In genomic region chr17:59696682-59697277, GRCh38 we compare ENCODE assay signal across 12 cellular contexts. TPM values are rescaled to one million over a fixed set of nuclear protein-coding genes. Genes with fewer than 3 reads are reported as not detected.
DNase-seq lines count a peak whose midpoint lies in the region; ATAC-seq, FAIRE-seq and TF ChIP-seq lines count a peak whose summit lies in the region.
"Had no signal": no experiment of that assay in that cellular context is flagged by ENCODE, and none has a peak within 500 bp of the region (broad histone marks: within the 10 kb centered on the region; RNA-seq: fewer than 3 reads in every experiment).

No MANE protein-coding gene starts in this region.

- no TSS peak for BruUV-seq in OCI-LY7 (replicated peaks; lab: Mats Ljungman, UMichigan)

- H3K4me1 ChIP-seq in A549 (peaks cover 33% of the 10 kb centered on the region; the same call in 2 of the 3 replicates), SJSA1 (replicated peaks) (no peaks in the 10 kb centered on the region), OCI-LY7 (ENCODE audit: insufficient read depth, low read length, poor library complexity, severe bottlenecking) (peaks cover 5% of the 10 kb centered on the region)

- no peaks in the 10 kb centered on the region for H3K27me3 ChIP-seq in SJSA1 (replicated peaks)

- no peak overlapping the region for H3K4me3 ChIP-seq in A549
- no peak overlapping the region for H3K4me3 ChIP-seq in GM12865 (ENCODE audit: low read depth, low read length)
- H3K4me3 ChIP-seq in SJSA1, result no peak overlapping the region
- H3K4me3 ChIP-seq in OCI-LY7 (ENCODE audit: low read depth, low read length, poor library complexity, severe bottlenecking), result no peak overlapping the region

- DNase-seq in A549 (ENCODE audit: low read depth in 1 of 2, low spot score in 1 of 2), result no peak
- peak; percentile 26 for DNase-seq in GM12865 (ENCODE audit: low read depth)
- no peak for DNase-seq in SJSA1 (ENCODE audit: low read depth in 1 of 2, low spot score in 2 of 2)
- no peak for DNase-seq in left colon
- no peak for DNase-seq in GM13976 (ENCODE audit: low spot score)
- no peak for DNase-seq in anterior cingulate cortex (lab: John Stamatoyannopoulos, UW)
- no peak for DNase-seq in stimulated activated naive CD4-positive, alpha-beta T cell (lab: John Stamatoyannopoulos, UW)
- DNase-seq in OCI-LY7 (ENCODE audit: low spot score), result no peak
- DNase-seq: activated CD4-positive, alpha-beta T cell treated with anti-CD3 and anti-CD28 coated beads for 48 hours; activated gamma-delta T cell; KBM-7; NCI-H1694 had no signal

- H3K4me2 ChIP-seq in A549 (peak overlapping the region; percentile 31; the same call in 1 of the 3 replicates), OCI-LY7 (ENCODE audit: low read length) (no peak overlapping the region)

- no peak for FAIRE-seq in A549 (lab: Jason Lieb, UNC)

- CTCF ChIA-PET in A549 (lab: Yijun Ruan, JAX), result no interaction called here
- CTCF ChIA-PET in OCI-LY7 (lab: Charles Lee; ENCODE audit: unreplicated experiment), result no interaction called here

- H3K79me2 ChIP-seq in OCI-LY7 (ENCODE audit: insufficient read depth, low read depth, low read length), result peaks cover 78% of the 10 kb centered on the region

- 79% methylated on average over 2 of the region's 2 CpGs for WGBS in A549 (ENCODE audit: missing lambda C conversion rate)

- TF ChIP-seq CTCF in A549 (IDR thresholded peaks at IDR 0.05) (no peak), GM12865 (IDR thresholded peaks at IDR 0.05; ENCODE audit: insufficient read depth, low read depth, low read length, missing control alignments) (no peak), GM13976 (IDR thresholded peaks at IDR 0.05; ENCODE audit: borderline replicate concordance, control extremely low read depth, extremely low read depth, insufficient read depth, missing control alignments) (no peak), OCI-LY7 (conservative IDR thresholded peaks at IDR 0.05; ENCODE audit: low read length) (no peak)

- H3K9me3 ChIP-seq in A549 (no peaks in the 10 kb centered on the region), SJSA1 (replicated peaks) (no peaks in the 10 kb centered on the region; the same call in 1 of the 2 replicates), OCI-LY7 (ENCODE audit: low read length) (no peaks in the 10 kb centered on the region)

- H4K20me1 ChIP-seq in OCI-LY7 (ENCODE audit: insufficient read depth, low read length), result peaks cover 35% of the 10 kb centered on the region

- in situ Hi-C loops in GM13976 (cut with MboI; ENCODE audit: low sequenced_read_pairs, unreplicated experiment), result no loop called here

- intact Hi-C loops in left colon (cut with DNase I, micrococcal nuclease), result no loop called here
- intact Hi-C loops in OCI-LY7 (cut with micrococcal nuclease; ENCODE audit: unreplicated experiment), result no loop called here

- no peak for TF ChIP-seq POLR2A in A549 (IDR thresholded peaks at IDR 0.05; ENCODE audit: low read length)

- POLR2A ChIA-PET in A549 (lab: Yijun Ruan, JAX), result no interaction called here
- POLR2A ChIA-PET in OCI-LY7 (lab: Charles Lee), result no interaction called here

- H3K27ac ChIP-seq in A549, result peak overlapping the region; percentile 59 to 60; a peak in 4 of 6 replicates
- peak overlapping the region; percentile 1; the same call in 1 of the 2 replicates for H3K27ac ChIP-seq in SJSA1
- H3K27ac ChIP-seq in OCI-LY7 (ENCODE audit: low read depth, low read length, poor library complexity, severe bottlenecking), result no peak overlapping the region

- TF ChIP-seq EP300 in A549 (IDR thresholded peaks at IDR 0.05), result no peak

- H3K9me2 ChIP-seq in OCI-LY7 (ENCODE audit: insufficient read depth, low read length), result no peaks in the 10 kb centered on the region

- H3K36me3 ChIP-seq in SJSA1, result peaks cover 95% of the 10 kb centered on the region
- peaks cover 96% of the 10 kb centered on the region for H3K36me3 ChIP-seq in OCI-LY7 (ENCODE audit: insufficient read depth, low read length)

- TF ChIP-seq RAD21 in A549 (conservative IDR thresholded peaks at IDR 0.05 in 1 of 2, IDR thresholded peaks at IDR 0.05 in 1 of 2), result no peak

- no peak overlapping the region for H2AFZ ChIP-seq in OCI-LY7 (ENCODE audit: low read length)

- ATAC-seq in A549 (peak in 1 of 2 experiments; percentile 6; a peak in 3 of 6 replicates), left colon (peak; percentile 74)

TF ChIP-seq in A549, 52 proteins besides CTCF, POLR2A, EP300 and RAD21:
- TF ChIP-seq HOXA7 (CRISPR knock-in tag; IDR thresholded peaks at IDR 0.05), result 0 out of 2 replicates have a peak, but pooled peaks have one; percentile 36
- TF ChIP-seq, protein P1, sequence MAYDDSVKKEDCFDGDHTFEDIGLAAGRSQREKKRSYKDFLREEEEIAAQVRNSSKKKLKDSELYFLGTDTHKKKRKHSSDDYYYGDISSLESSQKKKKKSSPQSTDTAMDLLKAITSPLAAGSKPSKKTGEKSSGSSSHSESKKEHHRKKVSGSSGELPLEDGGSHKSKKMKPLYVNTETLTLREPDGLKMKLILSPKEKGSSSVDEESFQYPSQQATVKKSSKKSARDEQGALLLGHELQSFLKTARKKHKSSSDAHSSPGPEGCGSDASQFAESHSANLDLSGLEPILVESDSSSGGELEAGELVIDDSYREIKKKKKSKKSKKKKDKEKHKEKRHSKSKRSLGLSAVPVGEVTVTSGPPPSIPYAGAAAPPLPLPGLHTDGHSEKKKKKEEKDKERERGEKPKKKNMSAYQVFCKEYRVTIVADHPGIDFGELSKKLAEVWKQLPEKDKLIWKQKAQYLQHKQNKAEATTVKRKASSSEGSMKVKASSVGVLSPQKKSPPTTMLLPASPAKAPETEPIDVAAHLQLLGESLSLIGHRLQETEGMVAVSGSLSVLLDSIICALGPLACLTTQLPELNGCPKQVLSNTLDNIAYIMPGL (CRISPR knock-in tag; IDR thresholded peaks at IDR 0.05; ENCODE audit: borderline replicate concordance), result peak; percentile 33; the same call in 1 of the 2 replicates
- TF ChIP-seq FOSB (CRISPR knock-in tag; IDR thresholded peaks at IDR 0.05), result 0 out of 2 replicates have a peak, but pooled peaks have one; percentile 35
- peak; percentile 70 for TF ChIP-seq POLR2AphosphoS2 (conservative IDR thresholded peaks at IDR 0.05; ENCODE audit: low read length)
- TF ChIP-seq RARB (CRISPR knock-in tag; IDR thresholded peaks at IDR 0.05), result no peak
- no peak for TF ChIP-seq TFCP2L1 (CRISPR knock-in tag; IDR thresholded peaks at IDR 0.05)

RNA-seq across cellular contexts. Expression of gene PTRH2, which starts 10.4 kb away (rescaled TPM):
- 169 and 171 TPM in 2 replicates for polyA plus RNA-seq in A549 (2011; rRNA removed)
- polyA plus RNA-seq in A549 (2012; cell fraction: cytosol; rRNA removed), result 94.6 and 108 TPM in 2 replicates
- 35.6 and 63.6 TPM in 2 replicates for polyA plus RNA-seq in A549 (2012; cell fraction: nucleus; rRNA removed)
- 109 to 114 TPM (median 111 TPM) in 3 replicates for polyA plus RNA-seq in A549 (2017; fragmentation: RNase III; extraction: RNeasy Plus Mini Kit Qiagen cat#74134 plus additional on column Dnase treatment)
- polyA minus RNA-seq in A549 (2011; rRNA and poly(A)+ RNA removed), result 53.6 and 71.5 TPM in 2 replicates
- 40.5 and 45.3 TPM in 2 replicates for total RNA-seq in SJSA1 (2014; rRNA removed; shearing (Covaris generic))
- 10 to 100 TPM; 15.4 to 24.8 TPM for total RNA-seq in left colon
- 27.0 and 33.6 TPM in 2 replicates for total RNA-seq in OCI-LY7 (2014; rRNA removed; shearing (Covaris generic))
- total RNA-seq in OCI-LY7 (2022), result 25.7 and 34.5 TPM in 2 replicates

RNA-seq across cellular contexts. Expression of gene VMP1, which starts 10.7 kb away (rescaled TPM):
- polyA plus RNA-seq in A549 (2011; rRNA removed), result 638 and 726 TPM in 2 replicates
- 95.8 and 122 TPM in 2 replicates for polyA plus RNA-seq in A549 (2012; cell fraction: cytosol; rRNA removed)
- 106 and 218 TPM in 2 replicates for polyA plus RNA-seq in A549 (2012; cell fraction: nucleus; rRNA removed)
- polyA plus RNA-seq in A549 (2017; fragmentation: RNase III; extraction: RNeasy Plus Mini Kit Qiagen cat#74134 plus additional on column Dnase treatment), result 354 to 422 TPM (median 395 TPM) in 3 replicates
- polyA minus RNA-seq in A549 (2011; rRNA and poly(A)+ RNA removed), result 969 and 1,130 TPM in 2 replicates
- 203 and 228 TPM in 2 replicates for total RNA-seq in SJSA1 (2014; rRNA removed; shearing (Covaris generic))
- 100 to 1,000 TPM; 213 to 459 TPM for total RNA-seq in left colon
- 29.2 and 35.8 TPM in 2 replicates for total RNA-seq in OCI-LY7 (2014; rRNA removed; shearing (Covaris generic))
- total RNA-seq in OCI-LY7 (2022), result 38.0 and 41.9 TPM in 2 replicates
